1 cellular context compared by ENCODE assay signal in genomic region chr3:124792341-124793034, GRCh38.
A peak's percentile ranks its signal among the peaks of the same experiment; 100 is the strongest.
TF ChIP-seq lines count a peak whose summit lies in the region.

No MANE protein-coding gene starts in this region.

TF ChIP-seq in K562, 482 proteins besides CTCF, POLR2A, EP300 and RAD21:
- TF ChIP-seq, protein P1, sequence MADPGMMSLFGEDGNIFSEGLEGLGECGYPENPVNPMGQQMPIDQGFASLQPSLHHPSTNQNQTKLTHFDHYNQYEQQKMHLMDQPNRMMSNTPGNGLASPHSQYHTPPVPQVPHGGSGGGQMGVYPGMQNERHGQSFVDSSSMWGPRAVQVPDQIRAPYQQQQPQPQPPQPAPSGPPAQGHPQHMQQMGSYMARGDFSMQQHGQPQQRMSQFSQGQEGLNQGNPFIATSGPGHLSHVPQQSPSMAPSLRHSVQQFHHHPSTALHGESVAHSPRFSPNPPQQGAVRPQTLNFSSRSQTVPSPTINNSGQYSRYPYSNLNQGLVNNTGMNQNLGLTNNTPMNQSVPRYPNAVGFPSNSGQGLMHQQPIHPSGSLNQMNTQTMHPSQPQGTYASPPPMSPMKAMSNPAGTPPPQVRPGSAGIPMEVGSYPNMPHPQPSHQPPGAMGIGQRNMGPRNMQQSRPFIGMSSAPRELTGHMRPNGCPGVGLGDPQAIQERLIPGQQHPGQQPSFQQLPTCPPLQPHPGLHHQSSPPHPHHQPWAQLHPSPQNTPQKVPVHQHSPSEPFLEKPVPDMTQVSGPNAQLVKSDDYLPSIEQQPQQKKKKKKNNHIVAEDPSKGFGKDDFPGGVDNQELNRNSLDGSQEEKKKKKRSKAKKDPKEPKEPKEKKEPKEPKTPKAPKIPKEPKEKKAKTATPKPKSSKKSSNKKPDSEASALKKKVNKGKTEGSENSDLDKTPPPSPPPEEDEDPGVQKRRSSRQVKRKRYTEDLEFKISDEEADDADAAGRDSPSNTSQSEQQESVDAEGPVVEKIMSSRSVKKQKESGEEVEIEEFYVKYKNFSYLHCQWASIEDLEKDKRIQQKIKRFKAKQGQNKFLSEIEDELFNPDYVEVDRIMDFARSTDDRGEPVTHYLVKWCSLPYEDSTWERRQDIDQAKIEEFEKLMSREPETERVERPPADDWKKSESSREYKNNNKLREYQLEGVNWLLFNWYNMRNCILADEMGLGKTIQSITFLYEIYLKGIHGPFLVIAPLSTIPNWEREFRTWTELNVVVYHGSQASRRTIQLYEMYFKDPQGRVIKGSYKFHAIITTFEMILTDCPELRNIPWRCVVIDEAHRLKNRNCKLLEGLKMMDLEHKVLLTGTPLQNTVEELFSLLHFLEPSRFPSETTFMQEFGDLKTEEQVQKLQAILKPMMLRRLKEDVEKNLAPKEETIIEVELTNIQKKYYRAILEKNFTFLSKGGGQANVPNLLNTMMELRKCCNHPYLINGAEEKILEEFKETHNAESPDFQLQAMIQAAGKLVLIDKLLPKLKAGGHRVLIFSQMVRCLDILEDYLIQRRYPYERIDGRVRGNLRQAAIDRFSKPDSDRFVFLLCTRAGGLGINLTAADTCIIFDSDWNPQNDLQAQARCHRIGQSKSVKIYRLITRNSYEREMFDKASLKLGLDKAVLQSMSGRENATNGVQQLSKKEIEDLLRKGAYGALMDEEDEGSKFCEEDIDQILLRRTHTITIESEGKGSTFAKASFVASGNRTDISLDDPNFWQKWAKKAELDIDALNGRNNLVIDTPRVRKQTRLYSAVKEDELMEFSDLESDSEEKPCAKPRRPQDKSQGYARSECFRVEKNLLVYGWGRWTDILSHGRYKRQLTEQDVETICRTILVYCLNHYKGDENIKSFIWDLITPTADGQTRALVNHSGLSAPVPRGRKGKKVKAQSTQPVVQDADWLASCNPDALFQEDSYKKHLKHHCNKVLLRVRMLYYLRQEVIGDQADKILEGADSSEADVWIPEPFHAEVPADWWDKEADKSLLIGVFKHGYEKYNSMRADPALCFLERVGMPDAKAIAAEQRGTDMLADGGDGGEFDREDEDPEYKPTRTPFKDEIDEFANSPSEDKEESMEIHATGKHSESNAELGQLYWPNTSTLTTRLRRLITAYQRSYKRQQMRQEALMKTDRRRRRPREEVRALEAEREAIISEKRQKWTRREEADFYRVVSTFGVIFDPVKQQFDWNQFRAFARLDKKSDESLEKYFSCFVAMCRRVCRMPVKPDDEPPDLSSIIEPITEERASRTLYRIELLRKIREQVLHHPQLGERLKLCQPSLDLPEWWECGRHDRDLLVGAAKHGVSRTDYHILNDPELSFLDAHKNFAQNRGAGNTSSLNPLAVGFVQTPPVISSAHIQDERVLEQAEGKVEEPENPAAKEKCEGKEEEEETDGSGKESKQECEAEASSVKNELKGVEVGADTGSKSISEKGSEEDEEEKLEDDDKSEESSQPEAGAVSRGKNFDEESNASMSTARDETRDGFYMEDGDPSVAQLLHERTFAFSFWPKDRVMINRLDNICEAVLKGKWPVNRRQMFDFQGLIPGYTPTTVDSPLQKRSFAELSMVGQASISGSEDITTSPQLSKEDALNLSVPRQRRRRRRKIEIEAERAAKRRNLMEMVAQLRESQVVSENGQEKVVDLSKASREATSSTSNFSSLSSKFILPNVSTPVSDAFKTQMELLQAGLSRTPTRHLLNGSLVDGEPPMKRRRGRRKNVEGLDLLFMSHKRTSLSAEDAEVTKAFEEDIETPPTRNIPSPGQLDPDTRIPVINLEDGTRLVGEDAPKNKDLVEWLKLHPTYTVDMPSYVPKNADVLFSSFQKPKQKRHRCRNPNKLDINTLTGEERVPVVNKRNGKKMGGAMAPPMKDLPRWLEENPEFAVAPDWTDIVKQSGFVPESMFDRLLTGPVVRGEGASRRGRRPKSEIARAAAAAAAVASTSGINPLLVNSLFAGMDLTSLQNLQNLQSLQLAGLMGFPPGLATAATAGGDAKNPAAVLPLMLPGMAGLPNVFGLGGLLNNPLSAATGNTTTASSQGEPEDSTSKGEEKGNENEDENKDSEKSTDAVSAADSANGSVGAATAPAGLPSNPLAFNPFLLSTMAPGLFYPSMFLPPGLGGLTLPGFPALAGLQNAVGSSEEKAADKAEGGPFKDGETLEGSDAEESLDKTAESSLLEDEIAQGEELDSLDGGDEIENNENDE (IDR thresholded peaks at IDR 0.05; ENCODE audit: low read depth, low read length), result no peak
- TF ChIP-seq RUNX1 (IDR thresholded peaks at IDR 0.05; ENCODE audit: low read depth) (no peak), BHLHE40 (IDR thresholded peaks at IDR 0.05; ENCODE audit: low read length) (no peak), CREB3L1 (IDR thresholded peaks at IDR 0.05; ENCODE audit: borderline replicate concordance, low read depth) (no peak), ZNF316 (IDR thresholded peaks at IDR 0.05) (peak; percentile 45)
TF ChIP-seq in K562: peak in this region for 1.
